3 cellular contexts compared by ENCODE assay signal in genomic region chr19:18143902-18144301, GRCh38.
TF ChIP-seq lines count a peak whose summit lies in the region.

No MANE protein-coding gene starts in this region.

TF ChIP-seq in SK-N-SH treated with all-trans-retinoic acid at 6 μM for 48 hours, 23 proteins besides CTCF, POLR2A, EP300 and RAD21:
- TF ChIP-seq PPARA (CRISPR knock-in tag; IDR thresholded peaks at IDR 0.05; ENCODE audit: borderline replicate concordance) (no peak), ZFP3 (CRISPR knock-in tag; IDR thresholded peaks at IDR 0.05) (peak; percentile 98)

TF ChIP-seq in SK-N-SH, 30 proteins besides CTCF, POLR2A, EP300 and RAD21:
- no peak for TF ChIP-seq FOXJ3 (CRISPR knock-in tag; IDR thresholded peaks at IDR 0.05)

TF ChIP-seq in K562, 482 proteins besides CTCF, POLR2A, EP300 and RAD21:
- no peak for TF ChIP-seq ETV1 (tag; conservative IDR thresholded peaks at IDR 0.05; ENCODE audit: low read depth)
- TF ChIP-seq ZFP36 (IDR thresholded peaks at IDR 0.05; ENCODE audit: low read depth, low read length, partially characterized antibody), result peak; percentile 48
- no peak for TF ChIP-seq ZNF3 (CRISPR knock-in tag; IDR thresholded peaks at IDR 0.05)
- TF ChIP-seq ASH1L (IDR thresholded peaks at IDR 0.05; ENCODE audit: borderline replicate concordance, low read depth, partially characterized antibody), result no peak
